ENCODE assay signal across 14 cellular contexts in the genomic region with DNA sequence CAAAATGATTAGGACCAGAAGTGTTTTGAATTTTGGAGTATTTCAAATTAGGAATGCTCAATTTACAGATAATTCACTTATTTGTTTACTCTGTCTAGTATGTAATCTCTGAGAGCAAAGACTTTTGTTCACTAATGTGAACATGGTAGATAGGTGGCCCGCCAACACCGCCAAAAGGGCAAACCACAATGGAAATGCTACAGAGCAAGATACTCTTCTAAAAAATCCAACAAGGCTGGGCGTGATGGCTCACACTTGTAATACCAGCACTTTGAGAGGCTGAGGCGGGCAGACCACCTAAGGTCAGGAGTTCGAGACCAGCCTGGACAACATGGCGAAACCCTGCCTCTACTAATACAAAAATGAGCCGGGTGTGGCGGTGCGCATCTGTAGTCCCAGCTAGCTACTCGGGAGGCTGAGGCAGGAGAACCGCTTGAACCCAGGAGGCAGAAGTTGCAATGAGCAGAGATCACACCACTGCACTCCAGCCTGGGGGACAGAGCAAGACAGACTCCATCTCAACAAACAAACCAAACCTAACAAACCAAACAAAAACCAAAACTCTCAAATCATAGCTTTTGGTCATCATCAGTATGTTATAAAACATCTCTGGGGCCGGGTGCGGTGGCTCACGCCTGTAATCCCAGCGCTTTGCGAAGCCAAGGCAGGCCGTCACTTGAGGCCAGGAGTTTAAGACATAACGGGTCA. TPM values are rescaled to one million over a fixed set of nuclear protein-coding genes. Genes with fewer than 3 reads are reported as not detected.
A peak's percentile ranks its signal among the peaks of the same experiment; 100 is the strongest.
DNase-seq lines count a peak whose midpoint lies in the region; TF ChIP-seq lines count a peak whose summit lies in the region.
"Had no signal": no experiment of that assay in that cellular context is flagged by ENCODE, and none has a peak within 500 bp of the region (broad histone marks: within the 10 kb centered on the region; RNA-seq: fewer than 3 reads in every experiment).

No MANE protein-coding gene starts in this region.

- H3K4me2 ChIP-seq in Karpas-422 (ENCODE audit: low read depth, low read length, poor library complexity, severe bottlenecking) (peak overlapping the region; percentile 78), mammary epithelial cell (ENCODE audit: insufficient read depth, low read depth, low read length) (peak overlapping the region; percentile 90)

- no peak overlapping the region for H3K27ac ChIP-seq in Karpas-422 (ENCODE audit: low read length)
- no peak overlapping the region for H3K27ac ChIP-seq in mammary epithelial cell (ENCODE audit: insufficient read depth, low read depth, low read length)
- H3K27ac ChIP-seq: 22Rv1, heart right ventricle, HL-60 had no signal

- peak overlapping the region; percentile 99 for H3K4me3 Mint-ChIP-seq in neural crest cell

- no peaks in the 10 kb centered on the region for H3K27me3 Mint-ChIP-seq in neural crest cell (ENCODE audit: low read depth)

- H3K4me1 Mint-ChIP-seq in neural crest cell, result peaks cover 28% of the 10 kb centered on the region

- intact Hi-C loops in mammary epithelial cell (cut with micrococcal nuclease), result loop anchor here (10.0 kb wide), 1 partner anchor 351 kb away; the partner anchor contains the start of gene XPO1

- H3K4me3 ChIP-seq in Karpas-422 (ENCODE audit: low read length), result peak overlapping the region; percentile 94; the same call in 1 of the 2 replicates
- peak overlapping the region in 2 of 3 experiments; percentile 83 to 94 for H3K4me3 ChIP-seq in mammary epithelial cell (replicated peaks in 1 of 3; ENCODE audit: insufficient read depth in 1 of 3, low read depth in 2 of 3, low read length in 3 of 3)

- H3K9me2 ChIP-seq in Karpas-422 (replicated peaks; ENCODE audit: insufficient read depth, low read length), result no peaks in the 10 kb centered on the region

- peak overlapping the region; percentile 92 for H3K27ac Mint-ChIP-seq in neural crest cell (ENCODE audit: unreplicated experiment)

- no peaks in the 10 kb centered on the region for H3K27me3 ChIP-seq in Karpas-422 (ENCODE audit: low read length)
- no peaks in the 10 kb centered on the region for H3K27me3 ChIP-seq in mammary epithelial cell (ENCODE audit: insufficient read depth, low read length)
- H3K27me3 ChIP-seq: heart right ventricle had no signal

- no peak for TF ChIP-seq CTCF in mammary epithelial cell (conservative IDR thresholded peaks at IDR 0.05 in 1 of 2, IDR thresholded peaks at IDR 0.05 in 1 of 2; ENCODE audit: extremely low read depth in 1 of 2, insufficient read depth in 1 of 2, low read depth in 1 of 2, low read length in 2 of 2)
- no peak for TF ChIP-seq CTCF in neural crest cell (conservative IDR thresholded peaks at IDR 0.05)

- peaks cover 8% of the 10 kb centered on the region for H3K36me3 Mint-ChIP-seq in neural crest cell (ENCODE audit: low read depth)

- H3K79me2 ChIP-seq in Karpas-422 (ENCODE audit: low read length) (peaks cover 63% of the 10 kb centered on the region), mammary epithelial cell (ENCODE audit: insufficient read depth, low read length) (peaks cover 72% of the 10 kb centered on the region)

- H4K20me1 ChIP-seq in Karpas-422 (ENCODE audit: insufficient read depth, low read depth, low read length) (peaks cover 42% of the 10 kb centered on the region), mammary epithelial cell (ENCODE audit: insufficient read depth, low read length) (peaks cover 10% of the 10 kb centered on the region)

- DNase-seq in NCI-H748 (lab: John Stamatoyannopoulos, UW; ENCODE audit: unreplicated experiment) (peak; percentile 3), NCI-H748 treated with DMSO at 0.1 percent for 48 hours (lab: John Stamatoyannopoulos, UW) (no peak), Karpas-422 (no peak), mammary epithelial cell (no peak), neural crest cell (ENCODE audit: low read depth, low spot score) (no peak), NCI-H146 treated with DMSO at 0.1 percent for 48 hours (lab: John Stamatoyannopoulos, UW; ENCODE audit: unreplicated experiment) (no peak), G401 (ENCODE audit: low spot score) (no peak)
- DNase-seq in activated CD4-positive, CD25-positive, alpha-beta regulatory T cell (lab: John Stamatoyannopoulos, UW), result no peak
- DNase-seq: caudate nucleus, heart right ventricle, NCI-H446 treated with DMSO at 0.1 percent for 48 hours, occipital lobe had no signal

- H3K9me3 Mint-ChIP-seq in neural crest cell, result no peaks in the 10 kb centered on the region

- H3K4me1 ChIP-seq in Karpas-422 (ENCODE audit: low read length), result peaks cover 21% of the 10 kb centered on the region
- peaks cover 17% of the 10 kb centered on the region for H3K4me1 ChIP-seq in mammary epithelial cell (ENCODE audit: insufficient read depth, low read length)

- CTCF ChIA-PET in mammary epithelial cell (lab: Charles Lee; ENCODE audit: low non-redundant PET), result no interaction called here

- dilution Hi-C loops in mammary epithelial cell (cut with HindIII; ENCODE audit: low sequenced_read_pairs), result loop anchor here (5.0 kb wide), 1 partner anchor 69 kb away; no protein-coding TSS in a partner anchor

- H2AFZ ChIP-seq in Karpas-422 (ENCODE audit: low read length) (no peak overlapping the region), mammary epithelial cell (ENCODE audit: low read depth, low read length) (no peak overlapping the region)

- H3K9ac ChIP-seq in Karpas-422 (ENCODE audit: low read length) (no peak overlapping the region), mammary epithelial cell (ENCODE audit: insufficient read depth, low read length) (no peak overlapping the region)

- in situ Hi-C loops in mammary epithelial cell (cut with MboI; ENCODE audit: low sequenced_read_pairs in 2 of 2) (loop anchor here in 1 of 2 donors (25.0 kb wide), 1 partner anchor 349 kb away; the partner anchor contains the start of gene XPO1), G401 (cut with HindIII; ENCODE audit: low sequenced_read_pairs) (no loop called here)

- 72% methylated on average over 11 of the region's 18 CpGs for WGBS in mammary epithelial cell (ENCODE audit: low coverage, missing lambda C conversion rate)

- no peaks in the 10 kb centered on the region for H3K9me3 ChIP-seq in Karpas-422 (ENCODE audit: low read length)
- no peaks in the 10 kb centered on the region for H3K9me3 ChIP-seq in mammary epithelial cell (replicated peaks; ENCODE audit: insufficient read depth, low read length)
- H3K9me3 ChIP-seq: heart right ventricle had no signal

- H3K36me3 ChIP-seq in Karpas-422 (ENCODE audit: insufficient read depth, low read length) (peaks cover 59% of the 10 kb centered on the region), mammary epithelial cell (ENCODE audit: insufficient read depth, low read length) (peaks cover 36% of the 10 kb centered on the region)

- no TSS peak for BruUV-seq in mammary epithelial cell (replicated peaks; lab: Mats Ljungman, UMichigan)

RNA-seq across cellular contexts. Expression of gene CCT4, which starts 2.4 kb away (rescaled TPM):
- 209 and 326 TPM in 2 replicates for total RNA-seq in Karpas-422 (2014; rRNA removed; shearing (Covaris generic); ENCODE audit: low replicate concordance)
- total RNA-seq in mammary epithelial cell (100 to 1,000 TPM; 117 to 205 TPM), neural crest cell (259 and 277 TPM in 2 replicates)
- polyA plus RNA-seq in mammary epithelial cell, result 159 TPM
- polyA minus RNA-seq in mammary epithelial cell, result 236 TPM
- 359 and 412 TPM in 2 replicates for total RNA-seq in G401 (2014; rRNA removed; shearing (Covaris generic))

RNA-seq across cellular contexts. Expression of gene COMMD1, which starts 19.4 kb away (rescaled TPM):
- 33.3 and 39.4 TPM in 2 replicates for total RNA-seq in Karpas-422 (2014; rRNA removed; shearing (Covaris generic); ENCODE audit: low replicate concordance)
- total RNA-seq in mammary epithelial cell, result 10 to 100 TPM; 30.0 to 41.0 TPM
- polyA plus RNA-seq in mammary epithelial cell, result 34.0 TPM
- 26.8 TPM for polyA minus RNA-seq in mammary epithelial cell
- total RNA-seq in neural crest cell, result 30.1 and 30.5 TPM in 2 replicates
- 56.9 and 57.2 TPM in 2 replicates for total RNA-seq in G401 (2014; rRNA removed; shearing (Covaris generic))

RNA-seq across cellular contexts. Expression of gene FAM161A, which starts 32.2 kb away (rescaled TPM):
- 5.9 and 9.5 TPM in 2 replicates for total RNA-seq in Karpas-422 (2014; rRNA removed; shearing (Covaris generic); ENCODE audit: low replicate concordance)
- 1 to 10 TPM; 1.3 to 2.4 TPM for total RNA-seq in mammary epithelial cell
- polyA plus RNA-seq in mammary epithelial cell, result 0.46 TPM
- not detected for polyA minus RNA-seq in mammary epithelial cell
- total RNA-seq in neural crest cell, result 21.9 and 23.4 TPM in 2 replicates
- 8.6 and 11.2 TPM in 2 replicates for total RNA-seq in G401 (2014; rRNA removed; shearing (Covaris generic))
